8 cellular contexts compared by ENCODE assay signal in the genomic region with DNA sequence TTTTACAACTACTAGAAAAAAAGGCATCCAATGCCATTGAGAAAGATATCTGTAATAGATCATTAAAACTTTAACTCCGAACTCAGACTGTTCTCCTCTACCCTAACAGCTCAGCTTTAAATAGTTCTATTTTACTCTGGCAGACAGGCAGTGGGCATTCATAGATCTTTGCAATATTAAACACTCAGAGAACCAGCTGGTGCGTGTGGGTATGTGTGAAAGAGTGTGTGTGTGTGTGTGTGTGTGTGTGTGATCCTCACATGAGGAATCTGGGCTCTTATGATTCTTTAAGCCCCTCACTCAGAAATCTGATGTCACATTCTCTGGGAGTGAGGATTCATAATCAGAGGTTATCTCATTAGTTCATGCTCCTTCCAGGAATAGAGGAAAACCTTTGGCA.
"Had no signal": no experiment of that assay in that cellular context is flagged by ENCODE, and none has a peak within 500 bp of the region (broad histone marks: within the 10 kb centered on the region; RNA-seq: fewer than 3 reads in every experiment).

No MANE protein-coding gene starts in this region.

- H3K4me1 ChIP-seq: HAP-1 had no signal

- H3K4me3 Mint-ChIP-seq: HFFc6 had no signal

- H3K36me3 ChIP-seq: HAP-1 had no signal

- H3K27ac Mint-ChIP-seq: HFFc6 had no signal

- H3K4me3 ChIP-seq: HAP-1, K562 had no signal

- DNase-seq: GOT3, H7, HFFc6, IMR-90, KG1 had no signal

- ATAC-seq: HCT116, K562 had no signal
